ENCODE assay signal across 23 cellular contexts in the genomic region with DNA sequence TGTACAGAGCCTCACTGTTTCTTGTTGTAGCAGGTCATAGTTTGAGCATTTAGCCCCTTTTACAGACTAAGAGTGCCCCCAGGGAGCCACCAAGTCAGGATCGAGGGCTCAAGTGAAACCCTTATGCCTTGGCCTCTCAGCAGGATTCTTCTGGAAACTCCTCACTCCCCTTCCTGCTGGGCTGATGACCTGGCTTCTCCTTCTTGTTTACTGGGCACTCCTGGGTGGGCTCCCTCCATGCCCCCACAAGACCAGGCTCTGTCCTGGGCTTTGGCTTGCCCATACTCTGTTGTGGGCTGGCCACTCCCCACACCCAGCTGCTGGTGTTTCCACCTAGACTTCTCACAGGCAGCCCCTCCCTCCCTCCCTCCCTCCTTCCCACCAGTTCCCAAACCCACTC.
DNase-seq lines count a peak whose midpoint lies in the region; ATAC-seq and TF ChIP-seq lines count a peak whose summit lies in the region.
"Had no signal": no experiment of that assay in that cellular context is flagged by ENCODE, and none has a peak within 500 bp of the region (broad histone marks: within the 10 kb centered on the region; RNA-seq: fewer than 3 reads in every experiment).

No MANE protein-coding gene starts in this region.

- CTCF ChIA-PET in activated CD4-positive, alpha-beta T cell treated with anti-CD3 and anti-CD28 coated beads, Interleukin-2, amount 10 ng/mL, durations not matched to agents 7 days and 5 days (lab: Charles Lee) = interaction anchor here (1.1 to 1.7 kb wide), 2 partner anchors 12 to 29 kb away, joined by 4 to 8 read pairs; no protein-coding TSS in a partner anchor
- CTCF ChIA-PET in CD8-positive, alpha-beta memory T cell (lab: Charles Lee) = interaction anchor here (5.3 to 6.1 kb wide), 2 partner anchors 11 to 24 kb away, joined by 25 to 38 read pairs; no protein-coding TSS in a partner anchor

- H3K27ac ChIP-seq in CD8-positive, alpha-beta memory T cell (ENCODE audit: low read depth, low read length) = no peak overlapping the region
- peak overlapping the region in 37 of 59 donors; percentile 1 to 73 (median 40) for H3K27ac ChIP-seq in dorsolateral prefrontal cortex
- peak overlapping the region in 11 of 21 experiments; percentile 6 to 54 (median 18) for H3K27ac ChIP-seq in skin epidermis
- H3K27ac ChIP-seq: esophagus muscularis mucosa, gastrocnemius medialis, Peyer's patch, SJSA1, WERI-Rb-1 had no signal

- peaks cover 57% of the 10 kb centered on the region for H3K36me3 Mint-ChIP-seq in activated CD4-positive, alpha-beta T cell treated with anti-CD3 and anti-CD28 coated beads, Interleukin-2, amount 10 ng/mL, durations not matched to agents 7 days and 5 days (ENCODE audit: low read depth)
- H3K36me3 Mint-ChIP-seq in CD8-positive, alpha-beta memory T cell = peaks cover 0 to 96% (median 14%) of the 10 kb centered on the region in 3 donors

- H3K4me1 Mint-ChIP-seq in activated CD4-positive, alpha-beta T cell treated with anti-CD3 and anti-CD28 coated beads, Interleukin-2, amount 10 ng/mL, durations not matched to agents 7 days and 5 days = peaks cover 36% of the 10 kb centered on the region
- H3K4me1 Mint-ChIP-seq in CD8-positive, alpha-beta memory T cell = peaks cover 47 to 80% (median 57%) of the 10 kb centered on the region in 3 donors

- H3K9me3 ChIP-seq in CD8-positive, alpha-beta memory T cell (ENCODE audit: low read length) = no peaks in the 10 kb centered on the region
- H3K9me3 ChIP-seq: esophagus muscularis mucosa, gastrocnemius medialis, Peyer's patch, SJSA1, upper lobe of left lung had no signal

- no peaks in the 10 kb centered on the region for H3K27me3 ChIP-seq in CD8-positive, alpha-beta memory T cell (ENCODE audit: insufficient read depth, low read length, poor library complexity, severe bottlenecking)
- no peaks in the 10 kb centered on the region for H3K27me3 ChIP-seq in dorsolateral prefrontal cortex
- H3K27me3 ChIP-seq: esophagus muscularis mucosa, gastrocnemius medialis, Peyer's patch, SJSA1, upper lobe of left lung had no signal

- ATAC-seq in HG03520 (IDR thresholded peaks at IDR 0.05; ENCODE audit: unreplicated experiment) = no peak
- ATAC-seq: gastrocnemius medialis had no signal

- intact Hi-C loops in dorsolateral prefrontal cortex (cut with DNase I) = no loop called here

- no peak for TF ChIP-seq CTCF in dorsolateral prefrontal cortex (IDR thresholded peaks at IDR 0.05 in 54 of 56, conservative IDR thresholded peaks at IDR 0.05 in 2 of 56; ENCODE audit: low read depth in 1 of 56, partially characterized antibody in 56 of 56)

- POLR2A ChIA-PET in activated CD4-positive, alpha-beta T cell treated with anti-CD3 and anti-CD28 coated beads, Interleukin-2, amount 10 ng/mL, durations not matched to agents 7 days and 5 days (lab: Charles Lee) = no interaction called here
- POLR2A ChIA-PET in CD8-positive, alpha-beta memory T cell (lab: Charles Lee) = no interaction called here

- H3K4me3 ChIP-seq in CD8-positive, alpha-beta memory T cell (ENCODE audit: low read length) = no peak overlapping the region
- H3K4me3 ChIP-seq in dorsolateral prefrontal cortex = no peak overlapping the region
- H3K4me3 ChIP-seq in skin epidermis = no peak overlapping the region
- H3K4me3 ChIP-seq: esophagus muscularis mucosa, gastrocnemius medialis, Peyer's patch, SJSA1, upper lobe of left lung had no signal

- no peak for DNase-seq in activated CD4-positive, alpha-beta T cell treated with anti-CD3 and anti-CD28 coated beads, Interleukin-2, amount 10 ng/mL, durations not matched to agents 7 days and 5 days
- no peak for DNase-seq in activated CD4-positive, alpha-beta T cell treated with anti-CD3 and anti-CD28 coated beads for 48 hours
- no peak for DNase-seq in CD8-positive, alpha-beta memory T cell
- DNase-seq in dorsolateral prefrontal cortex (no peak), germinal center (ENCODE audit: low spot score) (no peak)
- no peak for DNase-seq in activated CD4-positive, CD25-positive, alpha-beta regulatory T cell treated with anti-CD3 and anti-CD28 coated beads, Interleukin-2, amount 50 U/mL, for 72 hours
- DNase-seq: activated CD4-positive, alpha-beta T cell treated with anti-CD3 and anti-CD28 coated beads, Interleukin-2, amount 50 U/mL, for 4 hours; effector CD8-positive, alpha-beta T cell; gastrocnemius medialis; IMR-90; NCI-H524; occipital lobe; retina; stimulated activated CD4-positive, alpha-beta T cell treated with anti-CD3 and anti-CD28 coated beads, Interleukin-4, amount 100 ng/mL, for 24 hours; WERI-Rb-1 had no signal

- H3K27ac Mint-ChIP-seq in activated CD4-positive, alpha-beta T cell treated with anti-CD3 and anti-CD28 coated beads, Interleukin-2, amount 10 ng/mL, durations not matched to agents 7 days and 5 days = peak overlapping the region; percentile 80
- H3K27ac Mint-ChIP-seq in CD8-positive, alpha-beta memory T cell = peak overlapping the region in 5 of 8 donors; percentile 12 to 85 (median 75)
- H3K27ac Mint-ChIP-seq: stimulated activated naive CD8-positive, alpha-beta T cell treated with anti-CD3 and anti-CD28 coated beads, Interleukin-15, Interleukin-2, amounts not matched to agents 100 ng/mL and 50 ng/mL, for 24 hours had no signal

- H3K4me1 ChIP-seq in CD8-positive, alpha-beta memory T cell (ENCODE audit: insufficient read depth, low read length) = peaks cover 22% of the 10 kb centered on the region
- H3K4me1 ChIP-seq: SJSA1 had no signal

- no peaks in the 10 kb centered on the region for H3K27me3 Mint-ChIP-seq in activated CD4-positive, alpha-beta T cell treated with anti-CD3 and anti-CD28 coated beads, Interleukin-2, amount 10 ng/mL, durations not matched to agents 7 days and 5 days
- no peaks in the 10 kb centered on the region for H3K27me3 Mint-ChIP-seq in CD8-positive, alpha-beta memory T cell
- H3K27me3 Mint-ChIP-seq: activated naive CD8-positive, alpha-beta T cell; stimulated activated naive CD8-positive, alpha-beta T cell treated with anti-CD3 and anti-CD28 coated beads, Interleukin-15, Interleukin-2, amounts not matched to agents 100 ng/mL and 50 ng/mL, for 24 hours had no signal

- no peaks in the 10 kb centered on the region for H3K9me3 Mint-ChIP-seq in activated CD4-positive, alpha-beta T cell treated with anti-CD3 and anti-CD28 coated beads, Interleukin-2, amount 10 ng/mL, durations not matched to agents 7 days and 5 days
- H3K9me3 Mint-ChIP-seq in CD8-positive, alpha-beta memory T cell = no peaks in the 10 kb centered on the region
- H3K9me3 Mint-ChIP-seq: stimulated activated naive CD8-positive, alpha-beta T cell treated with anti-CD3 and anti-CD28 coated beads, Interleukin-15, Interleukin-2, amounts not matched to agents 100 ng/mL and 50 ng/mL, for 24 hours had no signal

- no peak overlapping the region for H3K4me3 Mint-ChIP-seq in activated CD4-positive, alpha-beta T cell treated with anti-CD3 and anti-CD28 coated beads, Interleukin-2, amount 10 ng/mL, durations not matched to agents 7 days and 5 days
- H3K4me3 Mint-ChIP-seq in CD8-positive, alpha-beta memory T cell = peak overlapping the region in 1 of 7 donors; percentile 56
- H3K4me3 Mint-ChIP-seq: activated naive CD8-positive, alpha-beta T cell; stimulated activated naive CD8-positive, alpha-beta T cell treated with anti-CD3 and anti-CD28 coated beads, Interleukin-15, Interleukin-2, amounts not matched to agents 100 ng/mL and 50 ng/mL, for 24 hours had no signal

- peaks cover 82% of the 10 kb centered on the region for H3K36me3 ChIP-seq in CD8-positive, alpha-beta memory T cell (ENCODE audit: insufficient read depth, low read length)
